28 cellular contexts compared by ENCODE assay signal in genomic region chr16:58170223-58170622, GRCh38.
"Had no signal": no experiment of that assay in that cellular context is flagged by ENCODE, and none has a peak within 500 bp of the region (broad histone marks: within the 10 kb centered on the region; RNA-seq: fewer than 3 reads in every experiment).

No MANE protein-coding gene starts in this region.

- H3K4me1 ChIP-seq: left lung, lower lobe of right lung, right atrium auricular region, right lobe of liver, tibial nerve, uterus had no signal

- ATAC-seq: left colon; left lung; lower lobe of right lung; naive thymus-derived CD8-positive, alpha-beta T cell; right lobe of liver had no signal

- H3K27me3 Mint-ChIP-seq: naive thymus-derived CD8-positive, alpha-beta T cell; progenitor cell of endocrine pancreas; stimulated activated naive CD8-positive, alpha-beta T cell treated with anti-CD3 and anti-CD28 coated beads, Interleukin-15, Interleukin-2, amounts not matched to agents 100 ng/mL and 50 ng/mL, for 24 hours; type B pancreatic cell had no signal

- H3K27ac Mint-ChIP-seq: nephron; progenitor cell of endocrine pancreas; stimulated activated naive CD8-positive, alpha-beta T cell treated with anti-CD3 and anti-CD28 coated beads, Interleukin-15, Interleukin-2, amounts not matched to agents 100 ng/mL and 50 ng/mL, for 24 hours; type B pancreatic cell had no signal

- H3K27ac ChIP-seq: left lung, lower lobe of right lung, neutrophil, ovary, right atrium auricular region, right lobe of liver, tibial nerve, uterus had no signal

- H3K4me3 ChIP-seq: left lung, lower lobe of right lung, ovary, right atrium auricular region, right lobe of liver, smooth muscle cell, tibial nerve, uterus had no signal

- FAIRE-seq: islet of Langerhans, kidney had no signal

- H3K36me3 ChIP-seq: ovary, uterus had no signal

- H3K4me2 ChIP-seq: smooth muscle cell had no signal

- H3K4me3 Mint-ChIP-seq: immature natural killer cell; naive thymus-derived CD8-positive, alpha-beta T cell; nephron; neural crest cell; stimulated activated naive CD8-positive, alpha-beta T cell treated with anti-CD3 and anti-CD28 coated beads, Interleukin-15, Interleukin-2, amounts not matched to agents 100 ng/mL and 50 ng/mL, for 24 hours; type B pancreatic cell had no signal

- DNase-seq: hypothalamus; immature natural killer cell; kidney; left colon; left lung; lower lobe of right lung; mammary epithelial cell; mesenchymal stem cell; naive thymus-derived CD8-positive, alpha-beta T cell; occipital lobe; ovary; right lobe of liver; stimulated activated CD4-positive, alpha-beta T cell treated with anti-CD3 and anti-CD28 coated beads, Interleukin-1b, Interleukin-23, amount 100 ng/mL, for 48 hours; stimulated activated CD4-positive, alpha-beta T cell treated with anti-CD3 and anti-CD28 coated beads, Interleukin-2, amount 100 ng/mL, for 48 hours; stimulated activated CD4-positive, alpha-beta T cell treated with anti-CD3 and anti-CD28 coated beads, Interleukin-4, amount 100 ng/mL, for 4 hours; stimulated activated naive CD4-positive, alpha-beta T cell; substantia nigra; uterus had no signal

- H3K9me3 ChIP-seq: left lung, lower lobe of right lung, neutrophil, ovary, right atrium auricular region, right lobe of liver, tibial nerve, uterus had no signal

- H3K9me3 Mint-ChIP-seq: immature natural killer cell; naive thymus-derived CD8-positive, alpha-beta T cell; nephron; neural crest cell; stimulated activated naive CD8-positive, alpha-beta T cell treated with anti-CD3 and anti-CD28 coated beads, Interleukin-15, Interleukin-2, amounts not matched to agents 100 ng/mL and 50 ng/mL, for 24 hours; type B pancreatic cell had no signal

- H3K4me1 Mint-ChIP-seq: nephron, neural crest cell had no signal

- H3K27me3 ChIP-seq: left lung, neutrophil, ovary, right atrium auricular region, right lobe of liver, tibial nerve, uterus had no signal
